Comparison of ENCODE assay signal across 12 cellular contexts in the genomic region with DNA sequence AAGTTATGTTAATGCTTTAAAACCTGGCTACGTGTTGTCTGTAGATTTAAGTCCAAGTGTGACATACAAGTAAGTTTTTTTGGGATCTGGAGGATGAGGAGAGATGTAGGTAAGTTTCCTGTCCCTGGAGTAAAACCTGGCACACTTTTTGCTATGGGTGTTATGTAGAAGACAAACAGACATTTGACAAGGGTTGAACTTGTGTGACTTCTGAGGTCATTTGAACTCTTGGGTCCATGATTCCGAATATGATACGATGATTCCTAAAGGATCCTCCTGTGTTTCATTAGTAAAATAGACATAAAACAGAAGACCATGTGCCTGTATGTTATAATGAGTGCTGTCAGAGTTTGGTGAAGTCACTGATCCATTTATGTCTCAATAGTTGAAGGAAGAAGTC. TPM values are rescaled to one million over a fixed set of nuclear protein-coding genes. Genes with fewer than 3 reads are reported as not detected.
DNase-seq lines count a peak whose midpoint lies in the region; ATAC-seq, FAIRE-seq and TF ChIP-seq lines count a peak whose summit lies in the region.
"Had no signal": no experiment of that assay in that cellular context is flagged by ENCODE, and none has a peak within 500 bp of the region (broad histone marks: within the 10 kb centered on the region; RNA-seq: fewer than 3 reads in every experiment).

No MANE protein-coding gene starts in this region.

- CTCF ChIA-PET in CD4-positive, alpha-beta memory T cell (lab: Charles Lee; ENCODE audit: partially characterized antibody) = interaction anchor here (1.0 to 5.2 kb wide), 8 partner anchors 15 to 63 kb away, joined by 3 to 35 read pairs (median 8); partner anchors contain the start of gene PIGV

- DNase-seq in CD4-positive, alpha-beta memory T cell = no peak
- DNase-seq in activated naive CD8-positive, alpha-beta T cell treated with anti-CD3 and anti-CD28 coated beads, Interleukin-2, amount 10 ng/mL, durations not matched to agents 7 days and 5 days = no peak
- DNase-seq in natural killer cell treated with Interleukin-12 subunit alpha and Interleukin-12 subunit beta and Interleukin-15 and Interleukin-18, amount 100 ng/mL, for 72 hours (ENCODE audit: low spot score) = no peak
- no peak for DNase-seq in D721Med (ENCODE audit: insufficient read length, low spot score)
- no peak for DNase-seq in NCI-H510A treated with DMSO at 0.1 percent for 48 hours (lab: John Stamatoyannopoulos, UW)
- DNase-seq: Calu3, kidney glomerular epithelial cell, NCI-H1417 treated with DMSO at 0.1 percent for 48 hours had no signal

- FAIRE-seq in D721Med (lab: Jason Lieb, UNC) = no peak
- FAIRE-seq: TTC549 had no signal

- POLR2A ChIA-PET in CD4-positive, alpha-beta memory T cell (lab: Charles Lee; ENCODE audit: partially characterized antibody) = interaction anchor here (0.9 to 11.2 kb wide), 5 partner anchors 12 to 48 kb away, joined by 3 to 307 read pairs (median 13); partner anchors contain the start of genes ARID1A and PIGV
- POLR2A ChIA-PET in activated naive CD8-positive, alpha-beta T cell treated with anti-CD3 and anti-CD28 coated beads, Interleukin-2, amount 10 ng/mL, durations not matched to agents 7 days and 5 days (lab: Charles Lee) = interaction anchor here (0.6 to 2.6 kb wide), 7 partner anchors 9 to 58 kb away, joined by 3 to 14 read pairs (median 5); partner anchors contain the start of gene PIGV

- H3K36me3 Mint-ChIP-seq in CD4-positive, alpha-beta memory T cell = peaks cover 22 to 55% of the 10 kb centered on the region in 2 donors
- peaks cover 11% of the 10 kb centered on the region for H3K36me3 Mint-ChIP-seq in IgD-negative memory B cell
- peaks cover 46% of the 10 kb centered on the region for H3K36me3 Mint-ChIP-seq in activated naive CD8-positive, alpha-beta T cell treated with anti-CD3 and anti-CD28 coated beads, Interleukin-2, amount 10 ng/mL, durations not matched to agents 7 days and 5 days
- H3K36me3 Mint-ChIP-seq in natural killer cell treated with Interleukin-12 subunit alpha and Interleukin-12 subunit beta and Interleukin-15 and Interleukin-18, amount 100 ng/mL, for 72 hours = peaks cover 22% of the 10 kb centered on the region

- H3K36me3 ChIP-seq in CD4-positive, alpha-beta memory T cell (ENCODE audit: insufficient read depth, low read length) = peaks cover 24% of the 10 kb centered on the region

- no peaks in the 10 kb centered on the region for H3K9me3 Mint-ChIP-seq in CD4-positive, alpha-beta memory T cell
- no peaks in the 10 kb centered on the region for H3K9me3 Mint-ChIP-seq in IgD-negative memory B cell
- H3K9me3 Mint-ChIP-seq in activated naive CD8-positive, alpha-beta T cell treated with anti-CD3 and anti-CD28 coated beads, Interleukin-2, amount 10 ng/mL, durations not matched to agents 7 days and 5 days = no peaks in the 10 kb centered on the region
- no peaks in the 10 kb centered on the region for H3K9me3 Mint-ChIP-seq in natural killer cell treated with Interleukin-12 subunit alpha and Interleukin-12 subunit beta and Interleukin-15 and Interleukin-18, amount 100 ng/mL, for 72 hours

- peak overlapping the region in 4 of 8 donors; percentile 0 to 75 (median 50) for H3K4me3 Mint-ChIP-seq in CD4-positive, alpha-beta memory T cell
- H3K4me3 Mint-ChIP-seq in IgD-negative memory B cell = peak overlapping the region in 3 of 4 donors; percentile 7 to 89 (median 36)
- no peak overlapping the region for H3K4me3 Mint-ChIP-seq in activated naive CD8-positive, alpha-beta T cell treated with anti-CD3 and anti-CD28 coated beads, Interleukin-2, amount 10 ng/mL, durations not matched to agents 7 days and 5 days
- no peak overlapping the region for H3K4me3 Mint-ChIP-seq in natural killer cell treated with Interleukin-12 subunit alpha and Interleukin-12 subunit beta and Interleukin-15 and Interleukin-18, amount 100 ng/mL, for 72 hours

- peak overlapping the region; percentile 33 for H3K27ac ChIP-seq in CD4-positive, alpha-beta memory T cell (ENCODE audit: low read depth, low read length)
- H3K27ac ChIP-seq: suprapubic skin had no signal

- no peaks in the 10 kb centered on the region for H3K9me3 ChIP-seq in CD4-positive, alpha-beta memory T cell (ENCODE audit: control insufficient read depth in 1 of 2, low read length in 2 of 2)
- H3K9me3 ChIP-seq: suprapubic skin had no signal

- H3K27me3 ChIP-seq in CD4-positive, alpha-beta memory T cell (ENCODE audit: insufficient read depth, low read length) = no peaks in the 10 kb centered on the region
- H3K27me3 ChIP-seq: suprapubic skin had no signal

- H3K4me1 ChIP-seq in CD4-positive, alpha-beta memory T cell (ENCODE audit: insufficient read depth, low read length) = peaks cover 73% of the 10 kb centered on the region

- intact Hi-C loops in CD4-positive, alpha-beta memory T cell (cut with micrococcal nuclease) = no loop called here

- no peak overlapping the region for H3K4me3 ChIP-seq in CD4-positive, alpha-beta memory T cell (ENCODE audit: low read length in 2 of 2)
- H3K4me3 ChIP-seq: suprapubic skin had no signal

- TF ChIP-seq CTCF in D721Med (IDR thresholded peaks at IDR 0.05; ENCODE audit: insufficient read depth, missing control alignments) = no peak

- H3K4me1 Mint-ChIP-seq in CD4-positive, alpha-beta memory T cell = peaks cover 52 to 66% (median 60%) of the 10 kb centered on the region in 4 donors
- H3K4me1 Mint-ChIP-seq in IgD-negative memory B cell = peaks cover 49 to 58% (median 57%) of the 10 kb centered on the region in 3 donors
- H3K4me1 Mint-ChIP-seq in activated naive CD8-positive, alpha-beta T cell treated with anti-CD3 and anti-CD28 coated beads, Interleukin-2, amount 10 ng/mL, durations not matched to agents 7 days and 5 days = peaks cover 61% of the 10 kb centered on the region
- H3K4me1 Mint-ChIP-seq in natural killer cell treated with Interleukin-12 subunit alpha and Interleukin-12 subunit beta and Interleukin-15 and Interleukin-18, amount 100 ng/mL, for 72 hours (ENCODE audit: low read depth in 2 of 2) = peaks cover 48 to 55% of the 10 kb centered on the region in 2 donors

- no peaks in the 10 kb centered on the region for H3K27me3 Mint-ChIP-seq in CD4-positive, alpha-beta memory T cell
- H3K27me3 Mint-ChIP-seq in IgD-negative memory B cell = no peaks in the 10 kb centered on the region
- H3K27me3 Mint-ChIP-seq in activated naive CD8-positive, alpha-beta T cell treated with anti-CD3 and anti-CD28 coated beads, Interleukin-2, amount 10 ng/mL, durations not matched to agents 7 days and 5 days = no peaks in the 10 kb centered on the region
- H3K27me3 Mint-ChIP-seq in natural killer cell treated with Interleukin-12 subunit alpha and Interleukin-12 subunit beta and Interleukin-15 and Interleukin-18, amount 100 ng/mL, for 72 hours = no peaks in the 10 kb centered on the region

- H3K27ac Mint-ChIP-seq in CD4-positive, alpha-beta memory T cell = peak overlapping the region; percentile 19 to 92 (median 88)
- peak overlapping the region; percentile 49 to 92 (median 86) for H3K27ac Mint-ChIP-seq in IgD-negative memory B cell
- H3K27ac Mint-ChIP-seq in activated naive CD8-positive, alpha-beta T cell treated with anti-CD3 and anti-CD28 coated beads, Interleukin-2, amount 10 ng/mL, durations not matched to agents 7 days and 5 days = peak overlapping the region; percentile 61
- H3K27ac Mint-ChIP-seq in natural killer cell treated with Interleukin-12 subunit alpha and Interleukin-12 subunit beta and Interleukin-15 and Interleukin-18, amount 100 ng/mL, for 72 hours = peak overlapping the region; percentile 55 to 74

- no peak for ATAC-seq in activated naive CD8-positive, alpha-beta T cell treated with anti-CD3 and anti-CD28 coated beads, Interleukin-2, amount 10 ng/mL, durations not matched to agents 7 days and 5 days (ENCODE audit: low read depth)
- ATAC-seq in natural killer cell treated with Interleukin-12 subunit alpha and Interleukin-12 subunit beta and Interleukin-15 and Interleukin-18, amount 100 ng/mL, for 72 hours = no peak
- ATAC-seq in GM18498 (IDR thresholded peaks at IDR 0.05; ENCODE audit: unreplicated experiment) = no peak

RNA-seq across cellular contexts. Expression of gene ARID1A, which starts 44.2 kb away (rescaled TPM):
- total RNA-seq in CD4-positive, alpha-beta memory T cell = 100 to 1,000 TPM; 112 to 127 TPM
- polyA plus RNA-seq in CD4-positive, alpha-beta memory T cell = 10 to 100 TPM in 1 of 2 donors, 1 to 10 TPM in 1; 4.2 to 30.4 TPM
- 24.4 TPM for polyA plus RNA-seq in IgD-negative memory B cell
- total RNA-seq in activated naive CD8-positive, alpha-beta T cell treated with anti-CD3 and anti-CD28 coated beads, Interleukin-2, amount 10 ng/mL, durations not matched to agents 7 days and 5 days = 100 to 1,000 TPM; 118 to 124 TPM
- total RNA-seq in natural killer cell treated with Interleukin-12 subunit alpha and Interleukin-12 subunit beta and Interleukin-15 and Interleukin-18, amount 100 ng/mL, for 72 hours = 100 to 1,000 TPM; 132 to 196 TPM

RNA-seq across cellular contexts. Expression of gene PIGV, which starts 47.7 kb away (rescaled TPM):
- 10 to 100 TPM; 17.7 to 18.2 TPM for total RNA-seq in CD4-positive, alpha-beta memory T cell
- 10 to 100 TPM in 1 of 2 donors, 1 to 10 TPM in 1; 7.9 to 13.2 TPM for polyA plus RNA-seq in CD4-positive, alpha-beta memory T cell
- 10.6 TPM for polyA plus RNA-seq in IgD-negative memory B cell
- 10 to 100 TPM; 21.5 TPM for total RNA-seq in activated naive CD8-positive, alpha-beta T cell treated with anti-CD3 and anti-CD28 coated beads, Interleukin-2, amount 10 ng/mL, durations not matched to agents 7 days and 5 days
- 10 to 100 TPM; 44.3 to 60.2 TPM for total RNA-seq in natural killer cell treated with Interleukin-12 subunit alpha and Interleukin-12 subunit beta and Interleukin-15 and Interleukin-18, amount 100 ng/mL, for 72 hours

Comparison
In these comparisons a context has a peak if more than half of its experiments do, and no peak if none do; other contexts are left out.
1. H3K4me3 Mint-ChIP-seq: peak in IgD-negative memory B cell (3 of 4); none in activated naive CD8-positive, alpha-beta T cell treated with anti-CD3 and anti-CD28 coated beads, Interleukin-2, amount 10 ng/mL, durations not matched to agents 7 days and 5 days (single experiment) and natural killer cell treated with Interleukin-12 subunit alpha and Interleukin-12 subunit beta and Interleukin-15 and Interleukin-18, amount 100 ng/mL, for 72 hours (single experiment).
2. Peak in every context shown above with its lines, with median percentiles within 50 percentile points of each other: H3K27ac Mint-ChIP-seq.